40 cellular contexts compared by ENCODE assay signal in genomic region chr16:56879276-56879675, GRCh38. TPM values are rescaled to one million over a fixed set of nuclear protein-coding genes. Genes with fewer than 3 reads are reported as not detected.
A peak's percentile ranks its signal among the peaks of the same experiment; 100 is the strongest.
DNase-seq lines count a peak whose midpoint lies in the region; ATAC-seq and TF ChIP-seq lines count a peak whose summit lies in the region.
"Had no signal": no experiment of that assay in that cellular context is flagged by ENCODE, and none has a peak within 500 bp of the region (broad histone marks: within the 10 kb centered on the region; RNA-seq: fewer than 3 reads in every experiment).

No MANE protein-coding gene starts in this region.

- H3K36me3 Mint-ChIP-seq in stimulated activated memory B cell treated with anti-CD40 and anti-IgM and Interleukin-4, amounts not matched to agents 10 μg/mL and 1 μg/mL and 100 μg/mL, for 72 hours = peaks cover 1% of the 10 kb centered on the region
- H3K36me3 Mint-ChIP-seq: CD14-positive monocyte; CD4-positive, alpha-beta memory T cell; CD4-positive, CD25-positive, alpha-beta regulatory T cell; CD8-positive, alpha-beta memory T cell; CD8-positive, alpha-beta T cell had no signal

- H4K20me1 ChIP-seq in osteoblast (ENCODE audit: insufficient read depth, low read length) = no peaks in the 10 kb centered on the region
- H4K20me1 ChIP-seq: BLaER1; BLaER1 treated with 17β-estradiol and CSF1 and Interleukin-3, amounts not matched to agents 10 nM and 100 nM had no signal

- peaks cover 2% of the 10 kb centered on the region for H3K79me1 ChIP-seq in neuronal stem cell (ENCODE audit: low read depth, low read length)

- H3K9me3 ChIP-seq in neuronal stem cell (replicated peaks in 1 of 2; ENCODE audit: control insufficient read depth in 2 of 2, insufficient read depth in 1 of 2, low read depth in 1 of 2, low read length in 2 of 2) (peaks cover 0 to 1% of the 10 kb centered on the region in 2 donors), osteoblast (ENCODE audit: low read depth, low read length) (no peaks in the 10 kb centered on the region), HAP-1 (no peaks in the 10 kb centered on the region)
- H3K9me3 ChIP-seq: A549; BE2C; BLaER1; BLaER1 treated with 17β-estradiol and CSF1 and Interleukin-3, amounts not matched to agents 10 nM and 100 nM; Caco-2 had no signal

- no CpG with 5 or more reads among the region's 9 CpGs for WGBS in neuronal stem cell (ENCODE audit: extremely low coverage in 2 of 2, insufficient read length in 2 of 2, insufficient replicate concordance in 1 of 2), 2 donors

- peaks cover 0 to 6% (median 0%) of the 10 kb centered on the region in 3 experiments for H3K27me3 ChIP-seq in neuronal stem cell (ENCODE audit: control insufficient read depth in 3 of 3, insufficient read depth in 3 of 3, low read depth in 1 of 3, low read length in 3 of 3)
- H3K27me3 ChIP-seq in osteoblast (ENCODE audit: insufficient read depth, low read length) = no peaks in the 10 kb centered on the region
- H3K27me3 ChIP-seq in HAP-1 (ENCODE audit: low read depth) = no peaks in the 10 kb centered on the region
- H3K27me3 ChIP-seq: BE2C; BLaER1; BLaER1 treated with 17β-estradiol and CSF1 and Interleukin-3, amounts not matched to agents 10 nM and 100 nM had no signal

- intact Hi-C loops in Right ventricle myocardium inferior (cut with DNase I) (no loop called here), left cardiac atrium (cut with DNase I) (no loop called here)

- H3K23ac ChIP-seq in neuronal stem cell (ENCODE audit: low read depth, low read length, poor library complexity) = no peak overlapping the region

- H3K4me1 ChIP-seq in neuronal stem cell (ENCODE audit: control insufficient read depth in 2 of 2, insufficient read depth in 1 of 2, low read depth in 1 of 2, low read length in 2 of 2) = no peaks in the 10 kb centered on the region
- H3K4me1 ChIP-seq in osteoblast (ENCODE audit: insufficient read depth, low read length) = no peaks in the 10 kb centered on the region
- H3K4me1 ChIP-seq in HAP-1 = no peaks in the 10 kb centered on the region
- H3K4me1 ChIP-seq: A549, Caco-2 had no signal

- H2BK5ac ChIP-seq in neuronal stem cell (ENCODE audit: low read length) = no peak overlapping the region

- peak; percentile 67 for DNase-seq in Right ventricle myocardium inferior (ENCODE audit: missing footprints)
- no peak for DNase-seq in left cardiac atrium
- no peak for DNase-seq in neuronal stem cell (ENCODE audit: low spot score)
- DNase-seq in osteoblast (ENCODE audit: insufficient read length, low spot score, missing footprints) = peak; percentile 77
- no peak for DNase-seq in NCI-H2081 treated with DMSO at 0.1 percent for 48 hours (lab: John Stamatoyannopoulos, UW)
- DNase-seq in NCI-H446 (lab: John Stamatoyannopoulos, UW) = no peak
- DNase-seq in HAP-1 (ENCODE audit: low spot score in 2 of 2) = no peak
- DNase-seq: 8988T; ACHN; AML-193; BE2C; C1 segment of cervical spinal cord; Caco-2; Calu3; CD4-positive, alpha-beta memory T cell; CD4-positive, alpha-beta T cell; CD4-positive, CD25-positive, alpha-beta regulatory T cell; CD8-positive, alpha-beta memory T cell; CD8-positive, alpha-beta T cell; COR-L47; DMS 273 treated with DMSO at 0.1 percent for 48 hours; DMS153; DMS53; DMS79; DMS79 treated with DMSO at 0.1 percent for 48 hours; DND-41; EL had no signal

- peak overlapping the region; percentile 22 for H2BK12ac ChIP-seq in neuronal stem cell (ENCODE audit: low read length)

- no peaks in the 10 kb centered on the region for H3K36me3 ChIP-seq in neuronal stem cell (replicated peaks in 1 of 2; ENCODE audit: control insufficient read depth in 2 of 2, insufficient read depth in 2 of 2, low read length in 2 of 2)
- no peaks in the 10 kb centered on the region for H3K36me3 ChIP-seq in osteoblast (ENCODE audit: insufficient read depth, low read length)
- no peaks in the 10 kb centered on the region for H3K36me3 ChIP-seq in HAP-1 (replicated peaks)
- H3K36me3 ChIP-seq: BE2C; BLaER1; BLaER1 treated with 17β-estradiol and CSF1 and Interleukin-3, amounts not matched to agents 10 nM and 100 nM had no signal

- H3K27ac Mint-ChIP-seq in stimulated activated memory B cell treated with anti-CD40 and anti-IgM and Interleukin-4, amounts not matched to agents 10 μg/mL and 1 μg/mL and 100 μg/mL, for 72 hours = peak overlapping the region; percentile 48
- H3K27ac Mint-ChIP-seq: CD4-positive, alpha-beta T cell; CD4-positive, CD25-positive, alpha-beta regulatory T cell; CD8-positive, alpha-beta T cell had no signal

- no peak overlapping the region for H3K4me3 ChIP-seq in neuronal stem cell (ENCODE audit: low read length in 2 of 2)
- no peak overlapping the region for H3K4me3 ChIP-seq in osteoblast (ENCODE audit: insufficient read depth, low read length)
- no peak overlapping the region for H3K4me3 ChIP-seq in HAP-1
- H3K4me3 ChIP-seq: A549; BLaER1; BLaER1 treated with 17β-estradiol and CSF1 and Interleukin-3, amounts not matched to agents 10 nM and 100 nM had no signal

- no peaks in the 10 kb centered on the region for H3K79me2 ChIP-seq in osteoblast (ENCODE audit: insufficient read depth, low read length)

- H3K9me3 Mint-ChIP-seq in stimulated activated memory B cell treated with anti-CD40 and anti-IgM and Interleukin-4, amounts not matched to agents 10 μg/mL and 1 μg/mL and 100 μg/mL, for 72 hours = no peaks in the 10 kb centered on the region
- H3K9me3 Mint-ChIP-seq: CD14-positive monocyte; CD4-positive, alpha-beta memory T cell; CD4-positive, alpha-beta T cell; CD4-positive, CD25-positive, alpha-beta regulatory T cell; CD8-positive, alpha-beta memory T cell; CD8-positive, alpha-beta T cell had no signal

- no peak overlapping the region for H3K4me2 ChIP-seq in neuronal stem cell (ENCODE audit: insufficient read depth, low read length, poor library complexity, severe bottlenecking)
- no peak overlapping the region for H3K4me2 ChIP-seq in osteoblast (ENCODE audit: insufficient read depth, low read length)
- H3K4me2 ChIP-seq: A549; BLaER1; BLaER1 treated with 17β-estradiol and CSF1 and Interleukin-3, amounts not matched to agents 10 nM and 100 nM had no signal

- no peak for TF ChIP-seq CTCF in osteoblast (IDR thresholded peaks at IDR 0.05; ENCODE audit: extremely low read depth, low read depth, low read length)

- H3K4ac ChIP-seq in neuronal stem cell (ENCODE audit: low read length) = no peak overlapping the region

- H3K27me3 Mint-ChIP-seq in stimulated activated memory B cell treated with anti-CD40 and anti-IgM and Interleukin-4, amounts not matched to agents 10 μg/mL and 1 μg/mL and 100 μg/mL, for 72 hours = no peaks in the 10 kb centered on the region
- H3K27me3 Mint-ChIP-seq: B cell; CD4-positive, alpha-beta memory T cell; CD4-positive, alpha-beta T cell; CD4-positive, CD25-positive, alpha-beta regulatory T cell; CD8-positive, alpha-beta memory T cell had no signal

- H4K91ac ChIP-seq in neuronal stem cell (ENCODE audit: low read depth, low read length, poor library complexity) = no peak overlapping the region

- H3K4me1 Mint-ChIP-seq in stimulated activated memory B cell treated with anti-CD40 and anti-IgM and Interleukin-4, amounts not matched to agents 10 μg/mL and 1 μg/mL and 100 μg/mL, for 72 hours = peaks cover 12% of the 10 kb centered on the region
- H3K4me1 Mint-ChIP-seq: CD14-positive monocyte; CD4-positive, alpha-beta memory T cell; CD4-positive, CD25-positive, alpha-beta regulatory T cell; CD8-positive, alpha-beta memory T cell had no signal

- ATAC-seq in Right ventricle myocardium inferior (no peak), left cardiac atrium (no peak)
- ATAC-seq in stimulated activated memory B cell treated with anti-CD40 and anti-IgM and Interleukin-4, amounts not matched to agents 10 μg/mL and 1 μg/mL and 100 μg/mL, for 72 hours = no peak
- ATAC-seq: A549; CD8-positive, alpha-beta T cell had no signal

- peak overlapping the region; percentile 56 for H3K14ac ChIP-seq in neuronal stem cell (ENCODE audit: low read length)

- H2BK120ac ChIP-seq in neuronal stem cell (ENCODE audit: low read depth, low read length) = no peak overlapping the region

- H2AFZ ChIP-seq in neuronal stem cell (ENCODE audit: low read length) = no peak overlapping the region
- no peak overlapping the region for H2AFZ ChIP-seq in osteoblast (ENCODE audit: low read length)

- no peak overlapping the region for H3K9ac ChIP-seq in neuronal stem cell (ENCODE audit: low read depth, low read length, poor library complexity)
- H3K9ac ChIP-seq: BLaER1; BLaER1 treated with 17β-estradiol and CSF1 and Interleukin-3, amounts not matched to agents 10 nM and 100 nM had no signal

- in situ Hi-C loops in HAP-1 (cut with MboI; ENCODE audit: low sequenced_read_pairs) = no loop called here

- H3K4me3 Mint-ChIP-seq in stimulated activated memory B cell treated with anti-CD40 and anti-IgM and Interleukin-4, amounts not matched to agents 10 μg/mL and 1 μg/mL and 100 μg/mL, for 72 hours = no peak overlapping the region
- H3K4me3 Mint-ChIP-seq: B cell; CD14-positive monocyte; CD4-positive, alpha-beta memory T cell; CD4-positive, alpha-beta T cell; CD4-positive, CD25-positive, alpha-beta regulatory T cell; CD8-positive, alpha-beta memory T cell; CD8-positive, alpha-beta T cell had no signal

- H4K8ac ChIP-seq in neuronal stem cell (ENCODE audit: low read depth, low read length) = no peak overlapping the region

- peak overlapping the region; percentile 83 for H3K18ac ChIP-seq in neuronal stem cell (ENCODE audit: low read length)

- no peak overlapping the region for H3K27ac ChIP-seq in neuronal stem cell (replicated peaks; ENCODE audit: low read length)
- H3K27ac ChIP-seq in osteoblast (ENCODE audit: low read depth, low read length) = no peak overlapping the region
- H3K27ac ChIP-seq: 22Rv1; A549; BLaER1; BLaER1 treated with 17β-estradiol and CSF1 and Interleukin-3, amounts not matched to agents 10 nM and 100 nM; C4-2B had no signal

- peak overlapping the region; percentile 75 for H2AK5ac ChIP-seq in neuronal stem cell (ENCODE audit: low read depth, low read length)

- peak overlapping the region; percentile 75 for H2BK15ac ChIP-seq in neuronal stem cell (ENCODE audit: low read length)

RNA-seq across cellular contexts. Expression of gene SLC12A3, which starts 14.3 kb away (rescaled TPM):
- total RNA-seq in Right ventricle myocardium inferior = not detected
- not detected for total RNA-seq in left cardiac atrium
- not detected for polyA plus RNA-seq in neuronal stem cell (2013, experiment 1 of 2)
- not detected for polyA plus RNA-seq in neuronal stem cell (2013, experiment 2 of 2)
- total RNA-seq in osteoblast = not detected in 2 replicates
- total RNA-seq: A172; A673; Calu3; CD4-positive, alpha-beta memory T cell; CD4-positive, alpha-beta T cell; CD4-positive, CD25-positive, alpha-beta regulatory T cell; CD8-positive, alpha-beta memory T cell; CD8-positive, alpha-beta T cell; Daoy had no signal
- polyA plus RNA-seq: AG04450; BJ; CD14-positive monocyte; CD4-positive, alpha-beta memory T cell; CD4-positive, CD25-positive, alpha-beta regulatory T cell; CD8-positive, alpha-beta memory T cell had no signal

RNA-seq across cellular contexts. Expression of gene HERPUD1, which starts 52.7 kb away (rescaled TPM):
- 114 TPM for total RNA-seq in Right ventricle myocardium inferior
- total RNA-seq in left cardiac atrium = 100 to 1,000 TPM; 105 to 113 TPM
- 11.7 TPM for polyA plus RNA-seq in neuronal stem cell (2013, experiment 1 of 2)
- 12.1 TPM for polyA plus RNA-seq in neuronal stem cell (2013, experiment 2 of 2)
- total RNA-seq in osteoblast = 190 and 209 TPM in 2 replicates

Comparison
In these comparisons a context has a peak if more than half of its experiments do, and no peak if none do; other contexts are left out.
1. DNase-seq: peak in Right ventricle myocardium inferior (single experiment) and osteoblast (single experiment); none in left cardiac atrium (single experiment), neuronal stem cell (single experiment), NCI-H2081 treated with DMSO at 0.1 percent for 48 hours (single experiment), NCI-H446 (0 of 2) and HAP-1 (0 of 2).